In genomic region chr1:173860065-173860464, GRCh38 we compare ENCODE assay signal across 18 cellular contexts. TPM values are rescaled to one million over a fixed set of nuclear protein-coding genes. Genes with fewer than 3 reads are reported as not detected.
DNase-seq lines count a peak whose midpoint lies in the region; ATAC-seq, FAIRE-seq and TF ChIP-seq lines count a peak whose summit lies in the region.
"Had no signal": no experiment of that assay in that cellular context is flagged by ENCODE, and none has a peak within 500 bp of the region (broad histone marks: within the 10 kb centered on the region; RNA-seq: fewer than 3 reads in every experiment).

No MANE protein-coding gene starts in this region.

- H3K4me1 ChIP-seq in A549 (peaks cover 23% of the 10 kb centered on the region), Karpas-422 (ENCODE audit: low read length) (peaks cover 3% of the 10 kb centered on the region; the same call in 1 of the 2 replicates), mesendoderm (ENCODE audit: control insufficient read depth, low read depth, low read length) (no peaks in the 10 kb centered on the region)
- peaks cover 0 to 14% of the 10 kb centered on the region in 2 donors for H3K4me1 ChIP-seq in naive thymus-derived CD4-positive, alpha-beta T cell (ENCODE audit: control insufficient read depth in 2 of 2, insufficient read depth in 2 of 2, low read length in 2 of 2)

- ATAC-seq in A549: no peak
- ATAC-seq in naive thymus-derived CD4-positive, alpha-beta T cell: no peak
- ATAC-seq in activated CD4-positive, CD25-positive, alpha-beta regulatory T cell treated with anti-CD3 and anti-CD28 coated beads, Interleukin-2, amount 50 U/mL, for 24 hours: no peak
- ATAC-seq: Right ventricle myocardium inferior had no signal

- no peak overlapping the region for H3K9ac ChIP-seq in Karpas-422 (ENCODE audit: low read length)
- no peak overlapping the region for H3K9ac ChIP-seq in mesendoderm (ENCODE audit: low read length)

- no peak overlapping the region for H3K23ac ChIP-seq in mesendoderm (ENCODE audit: low read length)

- H3K79me2 ChIP-seq in Karpas-422 (ENCODE audit: low read length) (no peaks in the 10 kb centered on the region), mesendoderm (ENCODE audit: control insufficient read depth, insufficient read depth, low read length) (peaks cover 4% of the 10 kb centered on the region)

- H3K4me1 Mint-ChIP-seq in activated CD4-positive, alpha-beta memory T cell treated with anti-CD3 and anti-CD28 coated beads for 36 hours (ENCODE audit: low read depth): peaks cover 20% of the 10 kb centered on the region
- peaks cover 28% of the 10 kb centered on the region for H3K4me1 Mint-ChIP-seq in activated CD4-positive, alpha-beta memory T cell treated with anti-CD3 and anti-CD28 coated beads, Interleukin-2, amount 10 ng/mL, durations not matched to agents 7 days and 5 days
- peaks cover 9 to 19% (median 13%) of the 10 kb centered on the region in 7 donors for H3K4me1 Mint-ChIP-seq in naive thymus-derived CD4-positive, alpha-beta T cell

- no peak for DNase-seq in activated CD4-positive, alpha-beta memory T cell treated with anti-CD3 and anti-CD28 coated beads for 36 hours
- DNase-seq in activated CD4-positive, alpha-beta memory T cell treated with anti-CD3 and anti-CD28 coated beads, Interleukin-2, amount 10 ng/mL, durations not matched to agents 7 days and 5 days: no peak
- DNase-seq in A549 (ENCODE audit: low read depth in 1 of 2, low spot score in 1 of 2) (no peak), Karpas-422 (peak; percentile 49), mesendoderm (no peak), NCI-H2107 treated with DMSO at 0.1 percent for 48 hours (lab: John Stamatoyannopoulos, UW; ENCODE audit: unreplicated experiment) (no peak)
- no peak for DNase-seq in naive thymus-derived CD4-positive, alpha-beta T cell
- DNase-seq: COR-L47, MG63, NCI-H1105, NCI-H1694 treated with DMSO at 0.1 percent for 48 hours, NCI-H69 had no signal

- no peaks in the 10 kb centered on the region for H3K27me3 Mint-ChIP-seq in activated CD4-positive, alpha-beta memory T cell treated with anti-CD3 and anti-CD28 coated beads for 36 hours
- H3K27me3 Mint-ChIP-seq in activated CD4-positive, alpha-beta memory T cell treated with anti-CD3 and anti-CD28 coated beads, Interleukin-2, amount 10 ng/mL, durations not matched to agents 7 days and 5 days: no peaks in the 10 kb centered on the region
- H3K27me3 Mint-ChIP-seq in naive thymus-derived CD4-positive, alpha-beta T cell: no peaks in the 10 kb centered on the region

- no peak overlapping the region for H2BK5ac ChIP-seq in mesendoderm (ENCODE audit: low read length)

- no peaks in the 10 kb centered on the region for H3K9me2 ChIP-seq in Karpas-422 (replicated peaks; ENCODE audit: insufficient read depth, low read length)

- no peaks in the 10 kb centered on the region for H3K9me3 Mint-ChIP-seq in activated CD4-positive, alpha-beta memory T cell treated with anti-CD3 and anti-CD28 coated beads for 36 hours
- no peaks in the 10 kb centered on the region for H3K9me3 Mint-ChIP-seq in activated CD4-positive, alpha-beta memory T cell treated with anti-CD3 and anti-CD28 coated beads, Interleukin-2, amount 10 ng/mL, durations not matched to agents 7 days and 5 days
- no peaks in the 10 kb centered on the region for H3K9me3 Mint-ChIP-seq in naive thymus-derived CD4-positive, alpha-beta T cell

- H3K4me2 ChIP-seq in A549: no peak overlapping the region
- no peak overlapping the region for H3K4me2 ChIP-seq in Karpas-422 (ENCODE audit: low read depth, low read length, poor library complexity, severe bottlenecking)
- no peak overlapping the region for H3K4me2 ChIP-seq in mesendoderm (ENCODE audit: low read length)

- H3K56ac ChIP-seq in mesendoderm (ENCODE audit: low read length): no peak overlapping the region

- no peak overlapping the region for H2AFZ ChIP-seq in Karpas-422 (ENCODE audit: low read length)

- H3K36me3 ChIP-seq in Karpas-422 (ENCODE audit: insufficient read depth, low read length) (peaks cover 26% of the 10 kb centered on the region), mesendoderm (ENCODE audit: control insufficient read depth, insufficient read depth, low read length) (peaks cover 9% of the 10 kb centered on the region)
- peaks cover under 1 to 64% (median 19%) of the 10 kb centered on the region in 3 experiments for H3K36me3 ChIP-seq in naive thymus-derived CD4-positive, alpha-beta T cell (ENCODE audit: control insufficient read depth in 2 of 3, insufficient read depth in 3 of 3, low read length in 3 of 3)

- H2AK5ac ChIP-seq in mesendoderm (ENCODE audit: low read length): no peak overlapping the region

- CTCF ChIA-PET in activated CD4-positive, alpha-beta memory T cell treated with anti-CD3 and anti-CD28 coated beads for 36 hours (lab: Charles Lee): interaction anchor here (1.3 to 2.0 kb wide), 2 partner anchors 55 to 358 kb away, joined by 4 to 5 read pairs; no protein-coding TSS in a partner anchor
- CTCF ChIA-PET in activated CD4-positive, alpha-beta memory T cell treated with anti-CD3 and anti-CD28 coated beads, Interleukin-2, amount 10 ng/mL, durations not matched to agents 7 days and 5 days (lab: Charles Lee): interaction anchor here (1.4 kb wide), 1 partner anchor 347 kb away, joined by 3 read pairs; no protein-coding TSS in a partner anchor
- CTCF ChIA-PET in A549 (lab: Yijun Ruan, JAX): interaction anchor here (0.9 to 1.3 kb wide), 3 partner anchors 429 to 1116 kb away, joined by 3 read pairs; no protein-coding TSS in a partner anchor
- CTCF ChIA-PET in naive thymus-derived CD4-positive, alpha-beta T cell (lab: Charles Lee): no interaction called here

- peak overlapping the region; percentile 30 for H3K27ac Mint-ChIP-seq in activated CD4-positive, alpha-beta memory T cell treated with anti-CD3 and anti-CD28 coated beads for 36 hours
- no peak overlapping the region for H3K27ac Mint-ChIP-seq in activated CD4-positive, alpha-beta memory T cell treated with anti-CD3 and anti-CD28 coated beads, Interleukin-2, amount 10 ng/mL, durations not matched to agents 7 days and 5 days
- peak overlapping the region in 6 of 9 donors; percentile 0 to 62 (median 33) for H3K27ac Mint-ChIP-seq in naive thymus-derived CD4-positive, alpha-beta T cell

- H4K5ac ChIP-seq in mesendoderm (ENCODE audit: low read length): no peak overlapping the region

- POLR2A ChIA-PET in activated CD4-positive, alpha-beta memory T cell treated with anti-CD3 and anti-CD28 coated beads for 36 hours (lab: Charles Lee): interaction anchor here (0.5 to 2.1 kb wide), 4 partner anchors 8 to 145 kb away, joined by 3 to 12 read pairs (median 6); partner anchors contain the start of genes CENPL, DARS2 and KLHL20
- POLR2A ChIA-PET in activated CD4-positive, alpha-beta memory T cell treated with anti-CD3 and anti-CD28 coated beads, Interleukin-2, amount 10 ng/mL, durations not matched to agents 7 days and 5 days (lab: Charles Lee): interaction anchor here (0.7 to 2.6 kb wide), 5 partner anchors 8 to 35 kb away, joined by 3 to 8 read pairs (median 5); partner anchors contain the start of genes CENPL, DARS2 and ZBTB37
- POLR2A ChIA-PET in A549 (lab: Yijun Ruan, JAX): interaction anchor here (1.0 to 1.6 kb wide), 2 partner anchors 8 to 10 kb away, joined by 3 to 15 read pairs; partner anchors contain the start of genes GAS5 and ZBTB37
- POLR2A ChIA-PET in naive thymus-derived CD4-positive, alpha-beta T cell (lab: Charles Lee): interaction anchor here (1.1 kb wide), 1 partner anchor 8 kb away, joined by 3 read pairs; the partner anchor contains the start of gene ZBTB37

- 95% methylated on average over 1 of the region's 1 CpG for WGBS in A549 (ENCODE audit: missing lambda C conversion rate)
- WGBS in mesendoderm (ENCODE audit: extremely low coverage, insufficient coverage, low lambda C conversion rate): no CpG with 5 or more reads among the region's 1 CpG

- no peak overlapping the region for H2BK15ac ChIP-seq in mesendoderm (replicated peaks; ENCODE audit: low read depth)

- H2BK120ac ChIP-seq in mesendoderm (ENCODE audit: low read depth, low read length): no peak overlapping the region

- H3K27ac ChIP-seq in A549 (no peak overlapping the region), Karpas-422 (ENCODE audit: low read length) (no peak overlapping the region), mesendoderm (ENCODE audit: low read depth, low read length) (no peak overlapping the region)
- no peak overlapping the region for H3K27ac ChIP-seq in naive thymus-derived CD4-positive, alpha-beta T cell (ENCODE audit: low read depth, low read length)
- H3K27ac ChIP-seq: C4-2B had no signal

- no peak for FAIRE-seq in A549 (lab: Jason Lieb, UNC)
- FAIRE-seq: A204.1, GM18507, HTR-8/SVneo had no signal

- TF ChIP-seq POLR2A in A549 (IDR thresholded peaks at IDR 0.05; ENCODE audit: low read length): no peak

- no peak overlapping the region for H3K4ac ChIP-seq in mesendoderm (ENCODE audit: low read depth, low read length)

- H3K4me3 ChIP-seq in A549: no peak overlapping the region
- no peak overlapping the region for H3K4me3 ChIP-seq in Karpas-422 (ENCODE audit: low read length)
- H3K4me3 ChIP-seq in naive thymus-derived CD4-positive, alpha-beta T cell (ENCODE audit: low read length): no peak overlapping the region
- no peak overlapping the region for H3K4me3 ChIP-seq in mesendoderm (ENCODE audit: low read length)
- H3K4me3 ChIP-seq: MG63 had no signal

- H3K27me3 ChIP-seq in Karpas-422 (ENCODE audit: low read length) (no peaks in the 10 kb centered on the region), mesendoderm (ENCODE audit: insufficient read depth, low read length, poor library complexity) (no peaks in the 10 kb centered on the region)
- no peaks in the 10 kb centered on the region for H3K27me3 ChIP-seq in naive thymus-derived CD4-positive, alpha-beta T cell (ENCODE audit: control insufficient read depth in 2 of 2, insufficient read depth in 2 of 2, low read length in 2 of 2)
- H3K27me3 ChIP-seq: MG63 had no signal

- peaks cover 52% of the 10 kb centered on the region for H3K36me3 Mint-ChIP-seq in activated CD4-positive, alpha-beta memory T cell treated with anti-CD3 and anti-CD28 coated beads for 36 hours
- peaks cover 63% of the 10 kb centered on the region for H3K36me3 Mint-ChIP-seq in activated CD4-positive, alpha-beta memory T cell treated with anti-CD3 and anti-CD28 coated beads, Interleukin-2, amount 10 ng/mL, durations not matched to agents 7 days and 5 days (ENCODE audit: low read depth)
- H3K36me3 Mint-ChIP-seq in naive thymus-derived CD4-positive, alpha-beta T cell: peaks cover 20 to 49% (median 37%) of the 10 kb centered on the region in 5 donors

- TF ChIP-seq EP300 in A549 (IDR thresholded peaks at IDR 0.05): no peak

- TF ChIP-seq CTCF in A549 (IDR thresholded peaks at IDR 0.05): no peak

- intact Hi-C loops in activated CD4-positive, alpha-beta memory T cell treated with anti-CD3 and anti-CD28 coated beads for 36 hours (cut with micrococcal nuclease): no loop called here
- intact Hi-C loops in naive thymus-derived CD4-positive, alpha-beta T cell (cut with micrococcal nuclease): no loop called here

- no peaks in the 10 kb centered on the region for H3K79me1 ChIP-seq in mesendoderm (ENCODE audit: low read length)

- H4K20me1 ChIP-seq in Karpas-422 (ENCODE audit: insufficient read depth, low read depth, low read length): peaks cover 17% of the 10 kb centered on the region; the same call in 1 of the 2 replicates

- no peak overlapping the region for H3K18ac ChIP-seq in mesendoderm (ENCODE audit: low read length)

- H3K9me3 ChIP-seq in A549: no peaks in the 10 kb centered on the region
- H3K9me3 ChIP-seq in Karpas-422 (ENCODE audit: low read length): no peaks in the 10 kb centered on the region
- no peaks in the 10 kb centered on the region for H3K9me3 ChIP-seq in naive thymus-derived CD4-positive, alpha-beta T cell (ENCODE audit: control insufficient read depth in 2 of 3, low read length in 3 of 3)
- H3K9me3 ChIP-seq: MG63 had no signal

- no peak overlapping the region for H3K4me3 Mint-ChIP-seq in activated CD4-positive, alpha-beta memory T cell treated with anti-CD3 and anti-CD28 coated beads for 36 hours
- H3K4me3 Mint-ChIP-seq in activated CD4-positive, alpha-beta memory T cell treated with anti-CD3 and anti-CD28 coated beads, Interleukin-2, amount 10 ng/mL, durations not matched to agents 7 days and 5 days: no peak overlapping the region
- H3K4me3 Mint-ChIP-seq in naive thymus-derived CD4-positive, alpha-beta T cell: no peak overlapping the region

- no peak for TF ChIP-seq RAD21 in A549 (conservative IDR thresholded peaks at IDR 0.05 in 1 of 2, IDR thresholded peaks at IDR 0.05 in 1 of 2)

- H4K8ac ChIP-seq in mesendoderm (ENCODE audit: low read depth, low read length): no peak overlapping the region

RNA-seq across cellular contexts. Expression of gene GAS5, which starts 7.7 kb away (rescaled TPM):
- 100 to 1,000 TPM; 913 to 929 TPM for total RNA-seq in activated CD4-positive, alpha-beta memory T cell treated with anti-CD3 and anti-CD28 coated beads for 36 hours
- 100 to 1,000 TPM; 379 to 394 TPM for total RNA-seq in activated CD4-positive, alpha-beta memory T cell treated with anti-CD3 and anti-CD28 coated beads, Interleukin-2, amount 10 ng/mL, durations not matched to agents 7 days and 5 days
- polyA plus RNA-seq in A549 (2011; rRNA removed) (1,735 and 1,903 TPM in 2 replicates), A549 (2017; fragmentation: RNase III; extraction: RNeasy Plus Mini Kit Qiagen cat#74134 plus additional on column Dnase treatment) (376 to 421 TPM (median 410 TPM) in 3 replicates)
- 363 and 466 TPM in 2 replicates for polyA plus RNA-seq in A549 (2012; cell fraction: cytosol; rRNA removed)
- polyA plus RNA-seq in A549 (2012; cell fraction: nucleus; rRNA removed): 357 and 566 TPM in 2 replicates
- polyA minus RNA-seq in A549 (2011; rRNA and poly(A)+ RNA removed): 384 and 446 TPM in 2 replicates
- total RNA-seq in Karpas-422 (2014; rRNA removed; shearing (Covaris generic); ENCODE audit: low replicate concordance): 636 and 838 TPM in 2 replicates
- 100 to 1,000 TPM; 371 to 954 (median 885) TPM for total RNA-seq in naive thymus-derived CD4-positive, alpha-beta T cell
- polyA plus RNA-seq in naive thymus-derived CD4-positive, alpha-beta T cell: 100 to 1,000 TPM; 493 to 676 TPM
- 441 TPM for polyA plus RNA-seq in mesendoderm (2013, experiment 1 of 2)
- polyA plus RNA-seq in mesendoderm (2013, experiment 2 of 2): 415 TPM

RNA-seq across cellular contexts. Expression of gene ZBTB37, which starts 8.1 kb away (rescaled TPM):
- 1 to 10 TPM; 8.2 to 8.3 TPM for total RNA-seq in activated CD4-positive, alpha-beta memory T cell treated with anti-CD3 and anti-CD28 coated beads for 36 hours
- 10 to 100 TPM; 11.3 to 12.6 TPM for total RNA-seq in activated CD4-positive, alpha-beta memory T cell treated with anti-CD3 and anti-CD28 coated beads, Interleukin-2, amount 10 ng/mL, durations not matched to agents 7 days and 5 days
- 3.0 TPM in 2 replicates for polyA plus RNA-seq in A549 (2011; rRNA removed)
- 0.33 and 0.60 TPM in 2 replicates for polyA plus RNA-seq in A549 (2012; cell fraction: cytosol; rRNA removed)
- 0.52 and 0.72 TPM in 2 replicates for polyA plus RNA-seq in A549 (2012; cell fraction: nucleus; rRNA removed)
- polyA plus RNA-seq in A549 (2017; fragmentation: RNase III; extraction: RNeasy Plus Mini Kit Qiagen cat#74134 plus additional on column Dnase treatment): 1.0 to 1.3 TPM (median 1.1 TPM) in 3 replicates
- polyA minus RNA-seq in A549 (2011; rRNA and poly(A)+ RNA removed): 13.4 and 15.1 TPM in 2 replicates
- total RNA-seq in Karpas-422 (2014; rRNA removed; shearing (Covaris generic); ENCODE audit: low replicate concordance): 9.7 and 15.8 TPM in 2 replicates
- 10 to 100 TPM; 12.7 to 30.3 (median 21.7) TPM for total RNA-seq in naive thymus-derived CD4-positive, alpha-beta T cell
- 1 to 10 TPM; 2.1 to 3.2 TPM for polyA plus RNA-seq in naive thymus-derived CD4-positive, alpha-beta T cell
- polyA plus RNA-seq in mesendoderm (2013, experiment 1 of 2): 2.7 TPM
- 2.7 TPM for polyA plus RNA-seq in mesendoderm (2013, experiment 2 of 2)

RNA-seq across cellular contexts. Expression of gene CENPL, which starts 35.4 kb away (rescaled TPM):
- total RNA-seq in activated CD4-positive, alpha-beta memory T cell treated with anti-CD3 and anti-CD28 coated beads for 36 hours: 10 to 100 TPM; 24.5 to 26.3 TPM
- total RNA-seq in activated CD4-positive, alpha-beta memory T cell treated with anti-CD3 and anti-CD28 coated beads, Interleukin-2, amount 10 ng/mL, durations not matched to agents 7 days and 5 days: 10 to 100 TPM; 28.2 to 29.4 TPM
- polyA plus RNA-seq in A549 (2011; rRNA removed): 15.6 and 20.2 TPM in 2 replicates
- polyA plus RNA-seq in A549 (2012; cell fraction: cytosol; rRNA removed): 5.8 and 6.4 TPM in 2 replicates
- polyA plus RNA-seq in A549 (2012; cell fraction: nucleus; rRNA removed): 2.6 and 3.2 TPM in 2 replicates
- 10.8 to 12.5 TPM (median 11.3 TPM) in 3 replicates for polyA plus RNA-seq in A549 (2017; fragmentation: RNase III; extraction: RNeasy Plus Mini Kit Qiagen cat#74134 plus additional on column Dnase treatment)
- polyA minus RNA-seq in A549 (2011; rRNA and poly(A)+ RNA removed): 12.7 and 15.4 TPM in 2 replicates
- total RNA-seq in Karpas-422 (2014; rRNA removed; shearing (Covaris generic); ENCODE audit: low replicate concordance): 15.5 and 29.3 TPM in 2 replicates
- total RNA-seq in naive thymus-derived CD4-positive, alpha-beta T cell: 10 to 100 TPM in 2 of 5 experiments, 1 to 10 TPM in 3; 5.2 to 25.1 (median 9.5) TPM
- polyA plus RNA-seq in naive thymus-derived CD4-positive, alpha-beta T cell: 1 to 10 TPM; 5.1 to 6.9 TPM
- 10.6 TPM for polyA plus RNA-seq in mesendoderm (2013, experiment 1 of 2)
- polyA plus RNA-seq in mesendoderm (2013, experiment 2 of 2): 10.4 TPM

RNA-seq across cellular contexts. Expression of gene DARS2, which starts 35.6 kb away (rescaled TPM):
- total RNA-seq in activated CD4-positive, alpha-beta memory T cell treated with anti-CD3 and anti-CD28 coated beads for 36 hours: 10 to 100 TPM; 43.1 to 43.6 TPM
- total RNA-seq in activated CD4-positive, alpha-beta memory T cell treated with anti-CD3 and anti-CD28 coated beads, Interleukin-2, amount 10 ng/mL, durations not matched to agents 7 days and 5 days: 10 to 100 TPM; 26.3 to 26.4 TPM
- 67.0 and 70.4 TPM in 2 replicates for polyA plus RNA-seq in A549 (2011; rRNA removed)
- 25.1 and 26.1 TPM in 2 replicates for polyA plus RNA-seq in A549 (2012; cell fraction: cytosol; rRNA removed)
- 19.9 and 31.3 TPM in 2 replicates for polyA plus RNA-seq in A549 (2012; cell fraction: nucleus; rRNA removed)
- polyA plus RNA-seq in A549 (2017; fragmentation: RNase III; extraction: RNeasy Plus Mini Kit Qiagen cat#74134 plus additional on column Dnase treatment): 42.9 to 43.3 TPM (median 43.1 TPM) in 3 replicates
- polyA minus RNA-seq in A549 (2011; rRNA and poly(A)+ RNA removed): 50.1 and 53.4 TPM in 2 replicates
- 23.4 and 39.3 TPM in 2 replicates for total RNA-seq in Karpas-422 (2014; rRNA removed; shearing (Covaris generic); ENCODE audit: low replicate concordance)
- total RNA-seq in naive thymus-derived CD4-positive, alpha-beta T cell: 10 to 100 TPM in 3 of 5 experiments, 1 to 10 TPM in 2; 3.6 to 26.0 (median 13.5) TPM
- polyA plus RNA-seq in naive thymus-derived CD4-positive, alpha-beta T cell: 10 to 100 TPM in 1 of 2 donors, 1 to 10 TPM in 1; 9.2 to 13.2 TPM
- polyA plus RNA-seq in mesendoderm (2013, experiment 1 of 2): 31.1 TPM
- 29.8 TPM for polyA plus RNA-seq in mesendoderm (2013, experiment 2 of 2)

RNA-seq across cellular contexts. Expression of gene SERPINC1, which starts 57.1 kb away (rescaled TPM):
- not detected for total RNA-seq in activated CD4-positive, alpha-beta memory T cell treated with anti-CD3 and anti-CD28 coated beads for 36 hours
- under 1 TPM in 1 of 2 experiments, not detected in 1; 0.23 TPM for total RNA-seq in activated CD4-positive, alpha-beta memory T cell treated with anti-CD3 and anti-CD28 coated beads, Interleukin-2, amount 10 ng/mL, durations not matched to agents 7 days and 5 days
- polyA plus RNA-seq in A549 (2011; rRNA removed) (0.13 and 0.15 TPM in 2 replicates), A549 (2017; fragmentation: RNase III; extraction: RNeasy Plus Mini Kit Qiagen cat#74134 plus additional on column Dnase treatment) (0.05 to 0.13 TPM (median 0.05 TPM) in 3 replicates)
- 0.04 and 0.05 TPM in 2 replicates for polyA plus RNA-seq in A549 (2012; cell fraction: cytosol; rRNA removed)
- 0.20 TPM in 1 of 2 replicates, not detected in the other for polyA plus RNA-seq in A549 (2012; cell fraction: nucleus; rRNA removed)
- polyA minus RNA-seq in A549 (2011; rRNA and poly(A)+ RNA removed): not detected in 2 replicates
- 0.26 TPM in 1 of 2 replicates, not detected in the other for total RNA-seq in Karpas-422 (2014; rRNA removed; shearing (Covaris generic); ENCODE audit: low replicate concordance)
- total RNA-seq in naive thymus-derived CD4-positive, alpha-beta T cell: under 1 TPM in 1 of 5 experiments, not detected in 4; 0.32 TPM
- under 1 TPM in 1 of 2 donors, not detected in 1; 0.25 TPM for polyA plus RNA-seq in naive thymus-derived CD4-positive, alpha-beta T cell
- polyA plus RNA-seq in mesendoderm (2013, experiment 1 of 2): not detected
- polyA plus RNA-seq in mesendoderm (2013, experiment 2 of 2): not detected
